39 cellular contexts compared by ENCODE assay signal in the genomic region with DNA sequence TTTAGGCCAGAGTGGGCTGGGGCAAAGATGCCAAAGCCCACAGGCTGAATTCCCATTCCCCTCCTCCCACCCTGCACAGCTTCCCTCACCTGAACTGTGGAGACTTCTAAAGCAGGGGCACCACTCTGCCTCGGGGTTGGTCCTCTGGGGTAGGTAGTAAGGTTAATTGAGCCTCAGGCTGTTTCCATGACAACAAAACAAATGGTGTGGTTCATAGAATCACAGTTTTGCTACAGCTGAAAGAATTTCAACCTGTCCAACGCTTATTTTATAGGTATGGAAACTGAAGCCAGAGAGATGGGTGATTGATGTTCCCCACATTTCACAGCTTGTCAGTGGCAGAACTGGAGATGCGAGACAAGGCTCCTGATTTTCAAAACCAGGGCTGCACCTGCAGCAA.
DNase-seq lines count a peak whose midpoint lies in the region; ATAC-seq and TF ChIP-seq lines count a peak whose summit lies in the region.
"Had no signal": no experiment of that assay in that cellular context is flagged by ENCODE, and none has a peak within 500 bp of the region (broad histone marks: within the 10 kb centered on the region; RNA-seq: fewer than 3 reads in every experiment).

No MANE protein-coding gene starts in this region.

- H2BK15ac ChIP-seq in IMR-90 (ENCODE audit: low read depth, low read length): no peak overlapping the region

- no peak overlapping the region for H4K91ac ChIP-seq in IMR-90 (ENCODE audit: insufficient read depth, low read depth, low read length)

- H3K4me1 Mint-ChIP-seq in neural progenitor cell: peaks cover 20% of the 10 kb centered on the region
- H3K4me1 Mint-ChIP-seq: activated CD4-positive, alpha-beta T cell treated with anti-CD3 and anti-CD28 coated beads for 36 hours; activated naive CD4-positive, alpha-beta T cell treated with anti-CD3 and anti-CD28 coated beads, Interleukin-2, amount 10 ng/mL, durations not matched to agents 7 days and 5 days; activated T-helper 17 cell treated with anti-CD3 and anti-CD28 coated beads, Interleukin-2, amount 50 U/mL, for 72 hours; central memory CD8-positive, alpha-beta T cell; naive thymus-derived CD4-positive, alpha-beta T cell; stimulated activated effector memory CD8-positive, alpha-beta T cell treated with anti-CD3 and anti-CD28 coated beads, Interleukin-12 subunit alpha, Interleukin-12 subunit beta, amount 100 ng/mL, for 72 hours had no signal

- peaks cover 6% of the 10 kb centered on the region for H3K27me3 ChIP-seq in IMR-90 (ENCODE audit: control insufficient read depth, insufficient read depth, low read length)
- H3K27me3 ChIP-seq in neural progenitor cell: no peaks in the 10 kb centered on the region
- H3K27me3 ChIP-seq: adrenal gland, body of pancreas, esophagus squamous epithelium, heart left ventricle had no signal

- H4K5ac ChIP-seq in IMR-90 (ENCODE audit: low read depth, low read length): no peak overlapping the region

- H3K9ac ChIP-seq in IMR-90 (ENCODE audit: low read depth, low read length): no peak overlapping the region
- no peak overlapping the region for H3K9ac ChIP-seq in neural progenitor cell

- H3K9me3 Mint-ChIP-seq in neural progenitor cell: no peaks in the 10 kb centered on the region
- H3K9me3 Mint-ChIP-seq: activated naive CD4-positive, alpha-beta T cell treated with anti-CD3 and anti-CD28 coated beads, Interleukin-2, amount 10 ng/mL, durations not matched to agents 7 days and 5 days; activated T-helper 17 cell treated with anti-CD3 and anti-CD28 coated beads, Interleukin-2, amount 50 U/mL, for 72 hours; central memory CD8-positive, alpha-beta T cell; dendritic cell treated with granulocyte-macrophage colony-stimulating factor and Interleukin-4, amounts not matched to agents 40 ng/mL and 50 ng/mL, for 4 days; stimulated activated effector memory CD8-positive, alpha-beta T cell treated with anti-CD3 and anti-CD28 coated beads, Interleukin-12 subunit alpha, Interleukin-12 subunit beta, amount 100 ng/mL, for 72 hours; T-helper 2 cell treated with Interferon-gamma antibody and Interleukin-4, amounts not matched to agents 5 μg/mL and 100 μg/mL, for 36 hours had no signal

- no TSS peak for BruUV-seq in IMR-90 (replicated peaks; lab: Mats Ljungman, UMichigan)

- 0 out of 2 replicates have a peak overlapping the region, but pooled peaks have one; percentile 9 for H3K4ac ChIP-seq in IMR-90 (ENCODE audit: low read depth, low read length)

- no peak overlapping the region for H2AK5ac ChIP-seq in IMR-90 (ENCODE audit: low read depth, low read length)

- H3K9me1 ChIP-seq in IMR-90 (ENCODE audit: insufficient read depth, low read length): peaks cover 2% of the 10 kb centered on the region

- in situ Hi-C loops in IMR-90 (cut with MboI; ENCODE audit: low sequenced_read_pairs): no loop called here

- no peak overlapping the region for H3K27ac ChIP-seq in IMR-90 (ENCODE audit: insufficient read depth, low read length)
- no peak overlapping the region for H3K27ac ChIP-seq in neural progenitor cell
- H3K27ac ChIP-seq: 22Rv1, adrenal gland, body of pancreas, C4-2B, esophagus squamous epithelium, heart left ventricle, psoas muscle had no signal

- no peak for TF ChIP-seq POLR2A in IMR-90 (IDR thresholded peaks at IDR 0.05; ENCODE audit: low read depth, low read length)

- no peak overlapping the region for H2AK9ac ChIP-seq in IMR-90 (replicated peaks; ENCODE audit: low read depth, low read length, poor library complexity)

- no peak overlapping the region; the same call in 1 of the 2 replicates for H3K23ac ChIP-seq in IMR-90 (ENCODE audit: low read depth, low read length)

- H3K9me3 ChIP-seq in IMR-90 (ENCODE audit: control insufficient read depth, insufficient read depth, low read length) (no peaks in the 10 kb centered on the region), neural progenitor cell (ENCODE audit: low read depth) (no peaks in the 10 kb centered on the region)
- H3K9me3 ChIP-seq: adrenal gland, body of pancreas, esophagus squamous epithelium, HAP-1, heart left ventricle, psoas muscle had no signal

- H4K20me1 ChIP-seq in IMR-90 (ENCODE audit: insufficient read depth, low read length) (no peaks in the 10 kb centered on the region), neural progenitor cell (ENCODE audit: low read depth) (no peaks in the 10 kb centered on the region)

- POLR2A ChIA-PET in IMR-90 (lab: Charles Lee; ENCODE audit: unreplicated experiment): no interaction called here

- no peak overlapping the region for H2BK120ac ChIP-seq in IMR-90 (ENCODE audit: low read depth, low read length)

- H3F3A ChIP-seq in neural progenitor cell (ENCODE audit: low read depth): no peaks in the 10 kb centered on the region

- no peaks in the 10 kb centered on the region for H3K79me1 ChIP-seq in IMR-90 (ENCODE audit: low read depth in 1 of 2, low read length in 2 of 2)

- no peak overlapping the region for H2BK20ac ChIP-seq in IMR-90 (ENCODE audit: low read depth, low read length)

- no peak overlapping the region for H3K18ac ChIP-seq in IMR-90 (ENCODE audit: low read depth, low read length)

- H3K56ac ChIP-seq in IMR-90 (ENCODE audit: extremely low read depth, insufficient read depth, low read length): no peak overlapping the region

- H4K8ac ChIP-seq in IMR-90 (ENCODE audit: low read depth in 2 of 2, low read length in 2 of 2): no peak overlapping the region

- intact Hi-C loops in IMR-90 (cut with micrococcal nuclease): no loop called here

- H3K14ac ChIP-seq in IMR-90 (replicated peaks; ENCODE audit: low read depth, low read length): no peak overlapping the region

- H3K4me2 ChIP-seq in IMR-90 (ENCODE audit: low read depth, low read length) (no peak overlapping the region), neural progenitor cell (no peak overlapping the region)

- CTCF ChIA-PET in IMR-90 (lab: Yijun Ruan, JAX): no interaction called here

- H3K27ac Mint-ChIP-seq in neural progenitor cell: peak overlapping the region; percentile 44
- H3K27ac Mint-ChIP-seq: activated CD4-positive, alpha-beta T cell treated with anti-CD3 and anti-CD28 coated beads for 36 hours; activated CD8-positive, alpha-beta T cell treated with anti-CD3 and anti-CD28 coated beads, Interleukin-2, amount 10 ng/mL, durations not matched to agents 7 days and 5 days; activated naive CD4-positive, alpha-beta T cell treated with anti-CD3 and anti-CD28 coated beads, Interleukin-2, amount 10 ng/mL, durations not matched to agents 7 days and 5 days; activated T-helper 17 cell treated with anti-CD3 and anti-CD28 coated beads, Interleukin-2, amount 50 U/mL, for 72 hours; dendritic cell treated with granulocyte-macrophage colony-stimulating factor and Interleukin-4, amounts not matched to agents 40 ng/mL and 50 ng/mL, for 4 days; naive thymus-derived CD4-positive, alpha-beta T cell; stimulated activated effector memory CD8-positive, alpha-beta T cell treated with anti-CD3 and anti-CD28 coated beads, Interleukin-12 subunit alpha, Interleukin-12 subunit beta, amount 100 ng/mL, for 72 hours; T-helper 2 cell treated with Interferon-gamma antibody and Interleukin-4, amounts not matched to agents 5 μg/mL and 100 μg/mL, for 36 hours had no signal

- ATAC-seq in IMR-90 (ENCODE audit: low read depth) (no peak), HG02973 (IDR thresholded peaks at IDR 0.05; ENCODE audit: unreplicated experiment) (no peak)
- ATAC-seq: activated CD4-positive, alpha-beta T cell treated with anti-CD3 and anti-CD28 coated beads for 36 hours; activated CD8-positive, alpha-beta T cell treated with anti-CD3 and anti-CD28 coated beads, Interleukin-2, amount 10 ng/mL, durations not matched to agents 7 days and 5 days; activated T-helper 17 cell treated with anti-CD3 and anti-CD28 coated beads, Interleukin-2, amount 50 U/mL, for 72 hours; body of pancreas; heart left ventricle; naive thymus-derived CD4-positive, alpha-beta T cell; psoas muscle; stimulated activated effector memory CD8-positive, alpha-beta T cell treated with anti-CD3 and anti-CD28 coated beads, Interleukin-12 subunit alpha, Interleukin-12 subunit beta, amount 100 ng/mL, for 72 hours had no signal

- H3K36me3 ChIP-seq in IMR-90 (ENCODE audit: control insufficient read depth, insufficient read depth, low read length) (no peaks in the 10 kb centered on the region), neural progenitor cell (no peaks in the 10 kb centered on the region)
- H3K36me3 ChIP-seq: adrenal gland, esophagus squamous epithelium, HAP-1, heart left ventricle had no signal

- no peak overlapping the region for H2BK5ac ChIP-seq in IMR-90 (ENCODE audit: low read depth, low read length, poor library complexity, severe bottlenecking)

- no peaks in the 10 kb centered on the region for H3K79me2 ChIP-seq in neural progenitor cell (ENCODE audit: low read depth)

- dilution Hi-C loops in IMR-90 (cut with HindIII; ENCODE audit: low sequenced_read_pairs, unreplicated experiment): no loop called here

- H3K27me3 Mint-ChIP-seq in neural progenitor cell (ENCODE audit: insufficient read depth, low read depth): peaks cover 2% of the 10 kb centered on the region
- H3K27me3 Mint-ChIP-seq: dendritic cell treated with granulocyte-macrophage colony-stimulating factor and Interleukin-4, amounts not matched to agents 40 ng/mL and 50 ng/mL, for 4 days had no signal

- H3K4me3 ChIP-seq in IMR-90 (ENCODE audit: insufficient read depth, low read depth, low read length): no peak overlapping the region
- H3K4me3 ChIP-seq in neural progenitor cell: no peak overlapping the region
- H3K4me3 ChIP-seq: adrenal gland, body of pancreas, esophagus squamous epithelium, HAP-1, heart left ventricle, psoas muscle had no signal

- TF ChIP-seq RAD21 in IMR-90 (IDR thresholded peaks at IDR 0.05; ENCODE audit: low read length): no peak

- H3K36me3 Mint-ChIP-seq in neural progenitor cell: no peaks in the 10 kb centered on the region
- H3K36me3 Mint-ChIP-seq: activated naive CD4-positive, alpha-beta T cell treated with anti-CD3 and anti-CD28 coated beads, Interleukin-2, amount 10 ng/mL, durations not matched to agents 7 days and 5 days; naive thymus-derived CD4-positive, alpha-beta T cell; stimulated activated effector memory CD8-positive, alpha-beta T cell treated with anti-CD3 and anti-CD28 coated beads, Interleukin-12 subunit alpha, Interleukin-12 subunit beta, amount 100 ng/mL, for 72 hours had no signal

- DNase-seq in NCI-H1105 (lab: John Stamatoyannopoulos, UW) (peak; percentile 6), NCI-H1105 treated with DMSO at 0.1 percent for 48 hours (lab: John Stamatoyannopoulos, UW) (no peak), IMR-90 (no peak), ecto neural progenitor cell (ENCODE audit: low spot score) (peak; percentile 27), neural progenitor cell (ENCODE audit: low spot score) (no peak), HCEC 1CT (no peak), middle frontal gyrus (ENCODE audit: extremely low spot score, low spot score) (no peak)
- DNase-seq: activated CD4-positive, alpha-beta T cell treated with anti-CD3 and anti-CD28 coated beads for 36 hours; activated CD8-positive, alpha-beta T cell treated with anti-CD3 and anti-CD28 coated beads, Interleukin-2, amount 10 ng/mL, durations not matched to agents 7 days and 5 days; activated naive CD4-positive, alpha-beta T cell treated with anti-CD3 and anti-CD28 coated beads, Interleukin-2, amount 10 ng/mL, durations not matched to agents 7 days and 5 days; adrenal gland; body of pancreas; COR-L47; DMS53; esophagus squamous epithelium; foreskin melanocyte; GDM1; heart left ventricle; kidney; midbrain; naive thymus-derived CD4-positive, alpha-beta T cell; NCI-H1092 treated with DMSO at 0.1 percent for 48 hours; NCI-H187 treated with DMSO at 0.1 percent for 48 hours; NCI-H2227 treated with DMSO at 0.1 percent for 48 hours; NCI-H774; occipital lobe; psoas muscle; SIG-M5; stimulated activated CD4-positive, alpha-beta T cell treated with anti-CD3 and anti-CD28 coated beads, Interleukin-4, amount 100 ng/mL, for 4 hours; trophoblast cell had no signal

- H2AFZ ChIP-seq in IMR-90 (replicated peaks; ENCODE audit: low read length, poor library complexity) (no peak overlapping the region), neural progenitor cell (replicated peaks) (no peak overlapping the region)

- 100% methylated on average over 1 of the region's 3 CpGs; no CpG with 5 or more reads in 1 of the 2 experiments for WGBS in IMR-90 (ENCODE audit: extremely low coverage in 2 of 2, insufficient read length in 1 of 2), 2 experiments

- TF ChIP-seq CTCF in IMR-90 (conservative IDR thresholded peaks at IDR 0.05; ENCODE audit: low read depth, low read length) (no peak), neural progenitor cell (IDR thresholded peaks at IDR 0.05) (no peak)

- H3K4me1 ChIP-seq in IMR-90 (ENCODE audit: control insufficient read depth, insufficient read depth, low read length) (peaks cover 7% of the 10 kb centered on the region), neural progenitor cell (peaks cover 17% of the 10 kb centered on the region)
- H3K4me1 ChIP-seq: adrenal gland, body of pancreas, esophagus squamous epithelium, HAP-1, heart left ventricle, psoas muscle had no signal

- no peak overlapping the region for H3K4me3 Mint-ChIP-seq in neural progenitor cell
- H3K4me3 Mint-ChIP-seq: activated CD4-positive, alpha-beta T cell treated with anti-CD3 and anti-CD28 coated beads for 36 hours; activated CD8-positive, alpha-beta T cell treated with anti-CD3 and anti-CD28 coated beads, Interleukin-2, amount 10 ng/mL, durations not matched to agents 7 days and 5 days; activated naive CD4-positive, alpha-beta T cell treated with anti-CD3 and anti-CD28 coated beads, Interleukin-2, amount 10 ng/mL, durations not matched to agents 7 days and 5 days; activated T-helper 17 cell treated with anti-CD3 and anti-CD28 coated beads, Interleukin-2, amount 50 U/mL, for 72 hours; central memory CD8-positive, alpha-beta T cell; dendritic cell treated with granulocyte-macrophage colony-stimulating factor and Interleukin-4, amounts not matched to agents 40 ng/mL and 50 ng/mL, for 4 days; stimulated activated effector memory CD8-positive, alpha-beta T cell treated with anti-CD3 and anti-CD28 coated beads, Interleukin-12 subunit alpha, Interleukin-12 subunit beta, amount 100 ng/mL, for 72 hours; T-helper 2 cell treated with Interferon-gamma antibody and Interleukin-4, amounts not matched to agents 5 μg/mL and 100 μg/mL, for 36 hours had no signal

Comparison
In these comparisons a context has a peak if more than half of its experiments do, and no peak if none do; other contexts are left out.
1. DNase-seq: peak in NCI-H1105 (single experiment) and ecto neural progenitor cell (single experiment); none in NCI-H1105 treated with DMSO at 0.1 percent for 48 hours (single experiment), IMR-90 (single experiment), neural progenitor cell (single experiment), HCEC 1CT (single experiment) and middle frontal gyrus (single experiment).